ENCODE assay signal across 24 cellular contexts in the genomic region with DNA sequence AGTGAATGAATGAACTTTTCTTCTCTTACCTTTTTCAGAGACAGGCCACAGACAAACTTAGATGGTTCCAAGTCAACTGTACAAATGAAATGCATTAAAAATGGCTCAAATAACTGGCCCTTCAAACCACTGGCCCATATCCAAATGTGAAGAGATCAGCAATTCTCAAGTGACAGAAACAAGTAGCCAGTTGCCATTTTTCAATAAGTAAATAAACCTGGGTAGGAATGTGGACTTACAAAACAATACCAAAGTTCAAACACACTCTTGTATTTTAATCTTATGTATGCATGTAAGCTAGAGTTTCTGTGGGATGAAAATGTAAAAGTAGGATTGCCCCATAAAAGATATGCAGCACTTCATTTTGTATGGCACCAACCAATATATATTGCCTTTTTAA.
"Had no signal": no experiment of that assay in that cellular context is flagged by ENCODE, and none has a peak within 500 bp of the region (broad histone marks: within the 10 kb centered on the region; RNA-seq: fewer than 3 reads in every experiment).

No MANE protein-coding gene starts in this region.

- ATAC-seq: activated CD8-positive, alpha-beta memory T cell treated with anti-CD3 and anti-CD28 coated beads, Interleukin-2, amount 10 ng/mL, durations not matched to agents 7 days and 5 days; activated naive CD4-positive, alpha-beta T cell treated with anti-CD3 and anti-CD28 coated beads, Interleukin-2, amount 50 U/mL, for 72 hours; activated naive CD8-positive, alpha-beta T cell treated with anti-CD3 and anti-CD28 coated beads, Interleukin-2, amount 50 U/mL, for 24 hours; T-helper 17 cell had no signal

- H3K4me3 ChIP-seq: cardiac muscle cell, PC-9 had no signal

- DNase-seq: activated B cell treated with CpG ODN at 0.5 μM for 24 hours; activated CD4-positive, alpha-beta T cell treated with anti-CD3 and anti-CD28 coated beads for 1 hour; activated CD4-positive, alpha-beta T cell treated with anti-CD3 and anti-CD28 coated beads, Interleukin-2, amount 10 ng/mL, durations not matched to agents 24 days and 14 days; activated CD4-positive, alpha-beta T cell treated with anti-CD3 and anti-CD28 coated beads, Interleukin-2, amount 50 U/mL, for 48 hours; activated CD8-positive, alpha-beta memory T cell treated with anti-CD3 and anti-CD28 coated beads, Interleukin-2, amount 10 ng/mL, durations not matched to agents 7 days and 5 days; activated effector memory CD4-positive, alpha-beta T cell treated with anti-CD3 and anti-CD28 coated beads, Interleukin-2, amount 50 U/mL, for 16 hours; activated naive CD4-positive, alpha-beta T cell treated with Interleukin-2 at 50 U/mL for 16 hours; activated naive CD8-positive, alpha-beta T cell treated with anti-CD3 and anti-CD28 coated beads, Interleukin-2, amount 50 U/mL, for 24 hours; activated T-cell treated with anti-CD3 and anti-CD28 coated beads, Interleukin-2, amount 50 U/mL, for 24 hours; amygdala; brain microvascular endothelial cell; KG1; NCI-H1092; NCI-H1417; NCI-H1930; NCI-H446; NCI-H526; NCI-H82; PC-9; SHP77 treated with DMSO at 0.1 percent for 48 hours; T-helper 17 cell; T-helper 9 cell had no signal

- H3K27me3 ChIP-seq: brain microvascular endothelial cell, cardiac muscle cell had no signal

- H3K27ac ChIP-seq: brain microvascular endothelial cell, cardiac muscle cell, PC-9 had no signal

- H3K36me3 ChIP-seq: brain microvascular endothelial cell, cardiac muscle cell had no signal
